26 cellular contexts compared by ENCODE assay signal in genomic region chr18:10604178-10604577, GRCh38.
"Had no signal": no experiment of that assay in that cellular context is flagged by ENCODE, and none has a peak within 500 bp of the region (broad histone marks: within the 10 kb centered on the region; RNA-seq: fewer than 3 reads in every experiment).

No MANE protein-coding gene starts in this region.

- H3K27me3 Mint-ChIP-seq: activated naive CD8-positive, alpha-beta T cell treated with anti-CD3 and anti-CD28 coated beads for 36 hours had no signal

- H3K27ac ChIP-seq: left lung, neutrophil, ovary, stomach, suprapubic skin, tibial nerve had no signal

- H3K27ac Mint-ChIP-seq: activated CD4-positive, alpha-beta T cell treated with anti-CD3 and anti-CD28 coated beads for 36 hours; activated naive CD8-positive, alpha-beta T cell treated with anti-CD3 and anti-CD28 coated beads for 36 hours; nephron; WTC11 had no signal

- H3K4me3 ChIP-seq: left lung, lung, ovary, stomach, suprapubic skin, tibial nerve had no signal

- DNase-seq: activated CD4-positive, alpha-beta T cell treated with anti-CD3 and anti-CD28 coated beads for 36 hours; activated CD4-positive, alpha-beta T cell treated with anti-CD3 and anti-CD28 coated beads, Interleukin-2, amount 50 U/mL, for 4 hours; activated naive CD4-positive, alpha-beta T cell treated with Interleukin-2 at 50 U/mL for 16 hours; activated naive CD8-positive, alpha-beta T cell treated with anti-CD3 and anti-CD28 coated beads for 36 hours; activated T-cell treated with anti-CD3 and anti-CD28 coated beads, Interleukin-2, amount 50 U/mL, for 48 hours; central memory CD4-positive, alpha-beta T cell; dermis blood vessel endothelial cell; effector memory CD4-positive, alpha-beta T cell; foreskin melanocyte; glutamatergic neuron; hippocampal formation; kidney glomerular epithelial cell; left lung; midbrain; ovary; right cardiac atrium; stimulated activated CD4-positive, alpha-beta T cell treated with anti-CD3 and anti-CD28 coated beads, Interleukin-12 subunit alpha, Interleukin-12 subunit beta, amount 100 ng/mL, for 4 hours; stomach; T-helper 9 cell had no signal

- H3K4me1 Mint-ChIP-seq: activated CD4-positive, alpha-beta T cell treated with anti-CD3 and anti-CD28 coated beads for 36 hours; activated naive CD8-positive, alpha-beta T cell treated with anti-CD3 and anti-CD28 coated beads for 36 hours; nephron had no signal

- H3K36me3 ChIP-seq: left lung, neutrophil, ovary, stomach, suprapubic skin, tibial nerve had no signal

- H3K9me3 ChIP-seq: left lung, neutrophil, stomach, suprapubic skin, tibial nerve had no signal

- H3K4me3 Mint-ChIP-seq: activated CD4-positive, alpha-beta T cell treated with anti-CD3 and anti-CD28 coated beads for 36 hours; activated naive CD8-positive, alpha-beta T cell treated with anti-CD3 and anti-CD28 coated beads for 36 hours; nephron; WTC11 had no signal

- H3K4me1 ChIP-seq: left lung, stomach, suprapubic skin, tibial nerve had no signal

- FAIRE-seq: astrocyte had no signal

- ATAC-seq: activated CD4-positive, alpha-beta T cell treated with anti-CD3 and anti-CD28 coated beads for 36 hours; left lung; right cardiac atrium; WTC11 had no signal
